Comparison of ENCODE assay signal across 21 cellular contexts in the genomic region with DNA sequence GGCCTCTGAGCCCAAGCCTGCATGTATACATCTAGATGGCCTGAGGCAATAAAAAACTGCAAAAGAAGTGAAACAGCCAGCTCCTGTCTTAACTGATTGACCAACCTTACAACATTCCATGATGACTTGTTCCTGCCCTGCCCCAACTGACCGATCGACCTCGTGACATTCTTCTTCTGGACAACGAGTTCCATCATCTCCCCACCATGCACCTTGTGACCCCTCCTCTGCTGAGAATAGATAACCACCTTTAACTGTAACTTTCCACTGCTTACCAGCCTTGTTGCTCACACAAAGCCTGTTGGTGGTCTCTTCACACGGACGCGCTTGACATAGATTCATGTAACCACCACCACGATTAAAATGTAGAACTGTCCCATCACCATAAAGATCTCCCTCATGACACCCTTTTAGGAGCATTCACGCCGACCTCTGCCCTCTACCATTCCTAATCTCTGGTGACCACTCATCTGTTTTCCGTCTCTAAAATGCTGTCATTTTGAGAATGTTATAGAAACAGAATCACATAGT.
"Had no signal": no experiment of that assay in that cellular context is flagged by ENCODE, and none has a peak within 500 bp of the region (broad histone marks: within the 10 kb centered on the region; RNA-seq: fewer than 3 reads in every experiment).

No MANE protein-coding gene starts in this region.

- H3K27me3 Mint-ChIP-seq: activated CD8-positive, alpha-beta T cell treated with anti-CD3 and anti-CD28 coated beads for 36 hours; central memory CD8-positive, alpha-beta T cell; naive thymus-derived CD4-positive, alpha-beta T cell had no signal

- H3K27ac Mint-ChIP-seq: activated CD8-positive, alpha-beta T cell treated with anti-CD3 and anti-CD28 coated beads for 36 hours; activated naive CD4-positive, alpha-beta T cell treated with anti-CD3 and anti-CD28 coated beads, Interleukin-2, amount 50 U/mL, for 72 hours; naive thymus-derived CD4-positive, alpha-beta T cell; stimulated activated effector memory CD8-positive, alpha-beta T cell treated with anti-CD3 and anti-CD28 coated beads, Interleukin-12 subunit alpha, Interleukin-12 subunit beta, amount 100 ng/mL, for 72 hours; T-helper 17 cell; WTC11 had no signal

- ATAC-seq: activated CD8-positive, alpha-beta T cell treated with anti-CD3 and anti-CD28 coated beads for 36 hours; activated naive CD4-positive, alpha-beta T cell treated with anti-CD3 and anti-CD28 coated beads, Interleukin-2, amount 50 U/mL, for 72 hours; activated T-cell treated with anti-CD3 and anti-CD28 coated beads, Interleukin-2, amount 50 U/mL, for 4 hours; body of pancreas; heart left ventricle; naive thymus-derived CD4-positive, alpha-beta T cell; stimulated activated effector memory CD8-positive, alpha-beta T cell treated with anti-CD3 and anti-CD28 coated beads, Interleukin-12 subunit alpha, Interleukin-12 subunit beta, amount 100 ng/mL, for 72 hours; T-helper 17 cell; WTC11 had no signal

- H3K4me1 ChIP-seq: body of pancreas, thyroid gland had no signal

- H3K27me3 ChIP-seq: body of pancreas, heart left ventricle, neutrophil, thyroid gland had no signal

- H3K4me3 Mint-ChIP-seq: activated CD8-positive, alpha-beta T cell treated with anti-CD3 and anti-CD28 coated beads for 36 hours; activated T-cell treated with anti-CD3 and anti-CD28 coated beads, Interleukin-2, amount 50 U/mL, for 4 hours; central memory CD8-positive, alpha-beta T cell; naive thymus-derived CD4-positive, alpha-beta T cell; stimulated activated effector memory CD8-positive, alpha-beta T cell treated with anti-CD3 and anti-CD28 coated beads, Interleukin-12 subunit alpha, Interleukin-12 subunit beta, amount 100 ng/mL, for 72 hours; T-helper 17 cell; WTC11 had no signal

- H3K27ac ChIP-seq: body of pancreas, heart left ventricle, neutrophil, thyroid gland had no signal

- H3K9me3 ChIP-seq: body of pancreas, heart left ventricle, neutrophil, thyroid gland had no signal

- H3K9me3 Mint-ChIP-seq: activated CD8-positive, alpha-beta T cell treated with anti-CD3 and anti-CD28 coated beads for 36 hours; activated naive CD4-positive, alpha-beta T cell treated with anti-CD3 and anti-CD28 coated beads, Interleukin-2, amount 50 U/mL, for 72 hours; activated T-cell treated with anti-CD3 and anti-CD28 coated beads, Interleukin-2, amount 50 U/mL, for 4 hours; central memory CD8-positive, alpha-beta T cell; stimulated activated effector memory CD8-positive, alpha-beta T cell treated with anti-CD3 and anti-CD28 coated beads, Interleukin-12 subunit alpha, Interleukin-12 subunit beta, amount 100 ng/mL, for 72 hours; WTC11 had no signal

- H3K36me3 Mint-ChIP-seq: activated naive CD4-positive, alpha-beta T cell treated with anti-CD3 and anti-CD28 coated beads, Interleukin-2, amount 50 U/mL, for 72 hours; stimulated activated effector memory CD8-positive, alpha-beta T cell treated with anti-CD3 and anti-CD28 coated beads, Interleukin-12 subunit alpha, Interleukin-12 subunit beta, amount 100 ng/mL, for 72 hours; WTC11 had no signal

- DNase-seq: activated CD4-positive, alpha-beta T cell treated with anti-CD3 and anti-CD28 coated beads for 48 hours; activated CD8-positive, alpha-beta T cell treated with anti-CD3 and anti-CD28 coated beads for 36 hours; activated effector memory CD4-positive, alpha-beta T cell treated with anti-CD3 and anti-CD28 coated beads, Interleukin-2, amount 50 U/mL, for 16 hours; activated T-cell treated with anti-CD3 and anti-CD28 coated beads, Interleukin-2, amount 50 U/mL, for 4 hours; amygdala; body of pancreas; cortex of kidney; effector CD4-positive, alpha-beta T cell; heart left ventricle; naive thymus-derived CD4-positive, alpha-beta T cell; retina; stimulated activated CD4-positive, alpha-beta T cell treated with anti-CD3 and anti-CD28 coated beads, Interleukin-12 subunit alpha, Interleukin-12 subunit beta, amount 100 ng/mL, for 4 hours; stimulated activated CD4-positive, alpha-beta T cell treated with anti-CD3 and anti-CD28 coated beads, Interleukin-2, amount 100 ng/mL, for 24 hours; T-helper 17 cell; thyroid gland had no signal

- H3K4me3 ChIP-seq: body of pancreas, heart left ventricle, lung, thyroid gland had no signal

- H3K36me3 ChIP-seq: heart left ventricle, neutrophil, thyroid gland had no signal

- H3K4me1 Mint-ChIP-seq: central memory CD8-positive, alpha-beta T cell; naive thymus-derived CD4-positive, alpha-beta T cell; stimulated activated effector memory CD8-positive, alpha-beta T cell treated with anti-CD3 and anti-CD28 coated beads, Interleukin-12 subunit alpha, Interleukin-12 subunit beta, amount 100 ng/mL, for 72 hours; T-helper 17 cell; WTC11 had no signal
